34 cellular contexts compared by ENCODE assay signal in the genomic region with DNA sequence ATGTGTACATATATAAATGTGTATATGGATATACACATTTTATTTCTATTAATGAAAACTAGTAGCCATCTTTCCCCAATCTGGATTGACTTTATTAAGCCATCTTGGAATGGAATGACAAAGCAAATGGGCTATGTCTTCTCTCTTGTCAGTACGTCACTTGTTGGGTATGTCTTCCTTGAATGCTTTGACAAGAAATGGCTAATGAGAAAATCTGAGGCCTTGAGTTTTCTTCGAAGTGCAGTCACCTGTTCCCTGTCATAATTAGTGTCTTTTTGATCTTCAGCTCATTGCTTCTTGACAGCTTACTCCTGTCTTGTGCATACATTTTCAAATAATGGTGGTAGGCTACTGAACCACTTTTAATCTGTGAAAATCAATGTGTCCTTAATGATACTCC.
"Had no signal": no experiment of that assay in that cellular context is flagged by ENCODE, and none has a peak within 500 bp of the region (broad histone marks: within the 10 kb centered on the region; RNA-seq: fewer than 3 reads in every experiment).

No MANE protein-coding gene starts in this region.

- H3K4me2 ChIP-seq: KMS-11 had no signal

- DNase-seq: Karpas-422, Kasumi-1, KBM-7, KG1, MM.1S, MV-4-11, NCI-H1048, NCI-H1092, NCI-H1092 treated with DMSO at 0.1 percent for 48 hours, NCI-H1105, NCI-H1105 treated with DMSO at 0.1 percent for 48 hours, NCI-H1417 treated with DMSO at 0.1 percent for 48 hours, NCI-H1436, NCI-H1436 treated with DMSO at 0.1 percent for 48 hours, NCI-H146, NCI-H1694, NCI-H1694 treated with DMSO at 0.1 percent for 48 hours, NCI-H187 treated with DMSO at 0.1 percent for 48 hours, NCI-H1930, NCI-H2029, NCI-H2029 treated with DMSO at 0.1 percent for 48 hours, NCI-H2081, NCI-H2081 treated with DMSO at 0.1 percent for 48 hours, NCI-H2107, NCI-H2171, NCI-H2171 treated with DMSO at 0.1 percent for 48 hours, NCI-H2227 treated with DMSO at 0.1 percent for 48 hours, NCI-H226, NCI-H345, NCI-H446, NCI-H446 treated with DMSO at 0.1 percent for 48 hours, NCI-H510A, NCI-H510A treated with DMSO at 0.1 percent for 48 hours had no signal

- H3K27ac ChIP-seq: KMS-11 had no signal

- H3K9ac ChIP-seq: KMS-11 had no signal
